Comparison of ENCODE assay signal across 6 cellular contexts in the genomic region with DNA sequence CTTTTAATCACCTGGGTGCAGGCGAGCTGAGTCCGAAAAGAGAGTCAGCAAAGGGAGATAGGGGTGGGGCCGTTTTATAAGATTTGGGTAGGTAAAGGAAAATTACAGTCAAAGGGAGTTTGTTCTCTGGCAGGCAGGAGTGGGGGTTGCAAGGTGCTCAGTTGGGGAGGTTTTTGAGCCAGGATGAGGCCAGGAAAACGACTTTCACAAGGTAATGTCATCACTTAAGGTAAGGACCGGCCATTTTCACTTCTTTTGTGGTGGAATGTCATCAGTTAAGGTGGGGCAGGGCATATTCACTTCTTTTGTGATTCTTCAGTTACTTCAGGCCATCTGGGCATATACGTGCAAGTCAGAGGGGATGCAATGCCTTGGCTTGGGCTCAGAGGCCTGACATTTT. TPM values are rescaled to one million over a fixed set of nuclear protein-coding genes. Genes with fewer than 3 reads are reported as not detected.
"Had no signal": no experiment of that assay in that cellular context is flagged by ENCODE, and none has a peak within 500 bp of the region (broad histone marks: within the 10 kb centered on the region; RNA-seq: fewer than 3 reads in every experiment).

No MANE protein-coding gene starts in this region.

RNA-seq across cellular contexts. Expression of a gene that starts 23.5 kb away (rescaled TPM):
- polyA plus RNA-seq: SK-N-SH had no signal

RNA-seq across cellular contexts. Expression of a gene that starts 33.8 kb away (rescaled TPM):
- total RNA-seq: cardiac septum, left ventricle myocardium superior, pancreas, thoracic aorta, vagina had no signal

RNA-seq across cellular contexts. Expression of a gene that starts 38.4 kb away (rescaled TPM):
- polyA plus RNA-seq: SK-N-SH had no signal
